Comparison of ENCODE assay signal across 32 cellular contexts in genomic region chrX:148067285-148067684, GRCh38.
"Had no signal": no experiment of that assay in that cellular context is flagged by ENCODE, and none has a peak within 500 bp of the region (broad histone marks: within the 10 kb centered on the region; RNA-seq: fewer than 3 reads in every experiment).

No MANE protein-coding gene starts in this region.

- H3K27me3 ChIP-seq: ascending aorta, body of pancreas, brain microvascular endothelial cell, cardiac muscle cell had no signal

- H3K27ac ChIP-seq: adrenal gland, ascending aorta, body of pancreas, brain microvascular endothelial cell, breast epithelium, cardiac muscle cell had no signal

- H3K9me3 ChIP-seq: adrenal gland, ascending aorta, body of pancreas had no signal

- H3K36me3 ChIP-seq: adrenal gland, ascending aorta, brain microvascular endothelial cell, breast epithelium, cardiac muscle cell had no signal

- H3K4me3 ChIP-seq: adrenal gland, ascending aorta, body of pancreas, breast epithelium, cardiac muscle cell had no signal

- FAIRE-seq: bronchial epithelial cell had no signal

- H3K4me1 ChIP-seq: adrenal gland, ascending aorta, body of pancreas, breast epithelium had no signal

- ATAC-seq: activated naive CD4-positive, alpha-beta T cell treated with anti-CD3 and anti-CD28 coated beads, Interleukin-2, amount 50 U/mL, for 72 hours; activated naive CD8-positive, alpha-beta T cell treated with anti-CD3 and anti-CD28 coated beads, Interleukin-2, amount 50 U/mL, for 24 hours; activated T-cell treated with anti-CD3 and anti-CD28 coated beads, Interleukin-2, amount 50 U/mL, for 4 hours; activated T-cell treated with anti-CD3 and anti-CD28 coated beads, Interleukin-2, amount 50 U/mL, for 72 hours; activated T-helper 17 cell treated with anti-CD3 and anti-CD28 coated beads, Interleukin-2, amount 50 U/mL, for 72 hours; body of pancreas had no signal

- DNase-seq: activated effector memory CD4-positive, alpha-beta T cell treated with anti-CD3 and anti-CD28 coated beads, Interleukin-2, amount 50 U/mL, for 16 hours; activated effector memory CD4-positive, alpha-beta T cell treated with Interleukin-2 at 50 U/mL for 16 hours; activated gamma-delta T cell; activated gamma-delta T cell treated with Interleukin-2 at 50 U/mL for 16 hours; activated naive CD4-positive, alpha-beta T cell; activated naive CD4-positive, alpha-beta T cell treated with anti-CD3 and anti-CD28 coated beads for 36 hours; activated naive CD4-positive, alpha-beta T cell treated with anti-CD3 and anti-CD28 coated beads, Interleukin-2, amount 10 ng/mL, durations not matched to agents 7 days and 5 days; activated naive CD4-positive, alpha-beta T cell treated with anti-CD3 and anti-CD28 coated beads, Interleukin-2, amount 50 U/mL, for 16 hours; activated naive CD4-positive, alpha-beta T cell treated with Interleukin-2 at 50 U/mL for 16 hours; activated naive CD8-positive, alpha-beta T cell treated with anti-CD3 and anti-CD28 coated beads for 36 hours; activated naive CD8-positive, alpha-beta T cell treated with anti-CD3 and anti-CD28 coated beads, Interleukin-2, amount 10 ng/mL, durations not matched to agents 7 days and 5 days; activated naive CD8-positive, alpha-beta T cell treated with anti-CD3 and anti-CD28 coated beads, Interleukin-2, amount 50 U/mL, for 24 hours; activated T-cell treated with anti-CD3 and anti-CD28 coated beads, Interleukin-2, amount 50 U/mL, for 24 hours; activated T-cell treated with anti-CD3 and anti-CD28 coated beads, Interleukin-2, amount 50 U/mL, for 4 hours; activated T-cell treated with anti-CD3 and anti-CD28 coated beads, Interleukin-2, amount 50 U/mL, for 48 hours; activated T-cell treated with anti-CD3 and anti-CD28 coated beads, Interleukin-2, amount 50 U/mL, for 72 hours; adrenal gland; amniotic stem cell; amygdala; anterior cingulate cortex; aorta; body of pancreas; brain microvascular endothelial cell; caudate nucleus; central memory CD4-positive, alpha-beta T cell; cerebellar nuclear complex had no signal
